1 cellular context compared by ENCODE assay signal in the genomic region with DNA sequence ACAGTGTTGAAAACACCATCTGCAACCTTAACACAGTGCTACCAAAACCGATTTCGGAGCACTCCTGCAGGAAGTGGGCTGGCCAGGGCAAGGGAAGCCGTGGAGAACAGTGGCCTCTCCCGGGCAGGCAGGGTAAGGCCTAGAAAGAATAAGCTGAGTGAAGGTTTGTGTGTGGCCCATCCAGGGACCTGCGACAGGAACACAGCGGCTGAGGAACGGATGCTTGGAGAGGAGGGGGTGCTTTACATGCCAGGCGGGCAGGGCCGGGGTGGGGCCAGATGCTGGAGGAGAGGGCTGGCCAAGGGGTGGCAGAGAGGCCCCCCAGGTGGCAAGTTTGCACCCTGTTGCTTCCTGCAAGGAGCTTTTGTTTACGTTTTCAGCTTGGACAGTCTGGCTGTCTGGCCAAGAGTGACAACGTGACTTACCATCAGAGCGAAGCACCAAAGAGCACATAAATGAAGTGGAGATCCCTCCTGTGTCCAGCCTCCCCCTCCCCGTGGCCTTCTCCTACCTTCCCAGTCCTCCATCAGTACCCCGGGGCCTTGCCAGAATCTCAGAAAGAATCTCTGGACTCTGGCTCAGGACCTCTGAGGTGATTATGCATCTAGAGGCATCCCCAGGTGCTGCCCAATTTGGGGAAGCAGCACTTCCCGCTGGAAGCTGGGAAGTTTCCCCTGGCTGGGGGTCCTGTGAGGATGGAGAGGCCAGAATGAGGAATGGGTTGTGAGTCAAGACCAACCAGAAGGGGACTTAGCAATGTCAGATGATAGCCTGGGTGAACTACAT.
TF ChIP-seq lines count a peak whose summit lies in the region.

No MANE protein-coding gene starts in this region.

TF ChIP-seq in HepG2, 621 proteins besides CTCF, POLR2A, EP300 and RAD21 (continued from another document and continues in another):
- TF ChIP-seq FOXA1 (IDR thresholded peaks at IDR 0.05) (no peak), FOXA1 (CRISPR knock-in tag; IDR thresholded peaks at IDR 0.05) (no peak), ZKSCAN1 (IDR thresholded peaks at IDR 0.05; ENCODE audit: low read length) (no peak), GABPB1 (CRISPR knock-in tag; IDR thresholded peaks at IDR 0.05) (peak; percentile 47), FOXM1 (CRISPR knock-in tag; IDR thresholded peaks at IDR 0.05) (no peak), NFKB2 (CRISPR knock-in tag; IDR thresholded peaks at IDR 0.05; ENCODE audit: borderline replicate concordance) (no peak), ZNF780A (CRISPR knock-in tag; IDR thresholded peaks at IDR 0.05) (no peak), ZBTB38 (CRISPR knock-in tag; IDR thresholded peaks at IDR 0.05) (no peak), KDM4B (CRISPR knock-in tag; IDR thresholded peaks at IDR 0.05) (0 out of 2 replicates have a peak, but pooled peaks have one; percentile 12), CBFB (CRISPR knock-in tag; IDR thresholded peaks at IDR 0.05) (no peak), SMAD3 (CRISPR knock-in tag; IDR thresholded peaks at IDR 0.05) (no peak), NFIB (CRISPR knock-in tag; IDR thresholded peaks at IDR 0.05; ENCODE audit: borderline replicate concordance) (no peak), AGO1 (IDR thresholded peaks at IDR 0.05; ENCODE audit: low read depth, low read length, poor library complexity, severe bottlenecking) (no peak), FOXA3 (CRISPR knock-in tag; IDR thresholded peaks at IDR 0.05) (0 out of 2 replicates have a peak, but pooled peaks have one; percentile 40), MEIS1 (CRISPR knock-in tag; IDR thresholded peaks at IDR 0.05; ENCODE audit: borderline replicate concordance) (no peak), ZNF552 (CRISPR knock-in tag; IDR thresholded peaks at IDR 0.05; ENCODE audit: borderline replicate concordance) (no peak), ZNF605 (CRISPR knock-in tag; IDR thresholded peaks at IDR 0.05) (no peak), SALL2 (CRISPR knock-in tag; IDR thresholded peaks at IDR 0.05) (no peak), FOXK2 (IDR thresholded peaks at IDR 0.05) (no peak), ZKSCAN5 (CRISPR knock-in tag; IDR thresholded peaks at IDR 0.05) (no peak), RXRB (CRISPR knock-in tag; IDR thresholded peaks at IDR 0.05; ENCODE audit: borderline replicate concordance) (peak; percentile 24; the same call in 1 of the 2 replicates), KAT8 (CRISPR knock-in tag; IDR thresholded peaks at IDR 0.05) (no peak)
- TF ChIP-seq, protein P1, sequence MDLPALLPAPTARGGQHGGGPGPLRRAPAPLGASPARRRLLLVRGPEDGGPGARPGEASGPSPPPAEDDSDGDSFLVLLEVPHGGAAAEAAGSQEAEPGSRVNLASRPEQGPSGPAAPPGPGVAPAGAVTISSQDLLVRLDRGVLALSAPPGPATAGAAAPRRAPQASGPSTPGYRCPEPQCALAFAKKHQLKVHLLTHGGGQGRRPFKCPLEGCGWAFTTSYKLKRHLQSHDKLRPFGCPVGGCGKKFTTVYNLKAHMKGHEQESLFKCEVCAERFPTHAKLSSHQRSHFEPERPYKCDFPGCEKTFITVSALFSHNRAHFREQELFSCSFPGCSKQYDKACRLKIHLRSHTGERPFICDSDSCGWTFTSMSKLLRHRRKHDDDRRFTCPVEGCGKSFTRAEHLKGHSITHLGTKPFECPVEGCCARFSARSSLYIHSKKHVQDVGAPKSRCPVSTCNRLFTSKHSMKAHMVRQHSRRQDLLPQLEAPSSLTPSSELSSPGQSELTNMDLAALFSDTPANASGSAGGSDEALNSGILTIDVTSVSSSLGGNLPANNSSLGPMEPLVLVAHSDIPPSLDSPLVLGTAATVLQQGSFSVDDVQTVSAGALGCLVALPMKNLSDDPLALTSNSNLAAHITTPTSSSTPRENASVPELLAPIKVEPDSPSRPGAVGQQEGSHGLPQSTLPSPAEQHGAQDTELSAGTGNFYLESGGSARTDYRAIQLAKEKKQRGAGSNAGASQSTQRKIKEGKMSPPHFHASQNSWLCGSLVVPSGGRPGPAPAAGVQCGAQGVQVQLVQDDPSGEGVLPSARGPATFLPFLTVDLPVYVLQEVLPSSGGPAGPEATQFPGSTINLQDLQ (CRISPR knock-in tag; IDR thresholded peaks at IDR 0.05) = no peak
- TF ChIP-seq, protein P2, sequence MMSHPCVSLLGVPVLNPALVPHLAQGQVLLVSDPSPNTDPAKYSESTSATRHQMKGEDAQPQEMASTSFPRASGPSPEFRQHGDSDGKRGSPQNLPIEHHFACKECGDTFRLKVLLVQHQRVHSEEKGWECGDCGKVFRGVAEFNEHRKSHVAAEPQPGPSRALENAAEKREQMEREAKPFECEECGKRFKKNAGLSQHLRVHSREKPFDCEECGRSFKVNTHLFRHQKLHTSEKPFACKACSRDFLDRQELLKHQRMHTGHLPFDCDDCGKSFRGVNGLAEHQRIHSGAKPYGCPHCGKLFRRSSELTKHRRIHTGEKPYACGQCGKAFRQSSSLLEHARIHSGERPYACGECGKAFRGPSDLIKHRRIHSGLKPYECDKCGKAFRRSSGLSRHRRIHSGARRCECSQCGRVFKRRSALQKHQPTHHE (CRISPR knock-in tag; IDR thresholded peaks at IDR 0.05; ENCODE audit: borderline replicate concordance) = no peak
- TF ChIP-seq, protein P3, sequence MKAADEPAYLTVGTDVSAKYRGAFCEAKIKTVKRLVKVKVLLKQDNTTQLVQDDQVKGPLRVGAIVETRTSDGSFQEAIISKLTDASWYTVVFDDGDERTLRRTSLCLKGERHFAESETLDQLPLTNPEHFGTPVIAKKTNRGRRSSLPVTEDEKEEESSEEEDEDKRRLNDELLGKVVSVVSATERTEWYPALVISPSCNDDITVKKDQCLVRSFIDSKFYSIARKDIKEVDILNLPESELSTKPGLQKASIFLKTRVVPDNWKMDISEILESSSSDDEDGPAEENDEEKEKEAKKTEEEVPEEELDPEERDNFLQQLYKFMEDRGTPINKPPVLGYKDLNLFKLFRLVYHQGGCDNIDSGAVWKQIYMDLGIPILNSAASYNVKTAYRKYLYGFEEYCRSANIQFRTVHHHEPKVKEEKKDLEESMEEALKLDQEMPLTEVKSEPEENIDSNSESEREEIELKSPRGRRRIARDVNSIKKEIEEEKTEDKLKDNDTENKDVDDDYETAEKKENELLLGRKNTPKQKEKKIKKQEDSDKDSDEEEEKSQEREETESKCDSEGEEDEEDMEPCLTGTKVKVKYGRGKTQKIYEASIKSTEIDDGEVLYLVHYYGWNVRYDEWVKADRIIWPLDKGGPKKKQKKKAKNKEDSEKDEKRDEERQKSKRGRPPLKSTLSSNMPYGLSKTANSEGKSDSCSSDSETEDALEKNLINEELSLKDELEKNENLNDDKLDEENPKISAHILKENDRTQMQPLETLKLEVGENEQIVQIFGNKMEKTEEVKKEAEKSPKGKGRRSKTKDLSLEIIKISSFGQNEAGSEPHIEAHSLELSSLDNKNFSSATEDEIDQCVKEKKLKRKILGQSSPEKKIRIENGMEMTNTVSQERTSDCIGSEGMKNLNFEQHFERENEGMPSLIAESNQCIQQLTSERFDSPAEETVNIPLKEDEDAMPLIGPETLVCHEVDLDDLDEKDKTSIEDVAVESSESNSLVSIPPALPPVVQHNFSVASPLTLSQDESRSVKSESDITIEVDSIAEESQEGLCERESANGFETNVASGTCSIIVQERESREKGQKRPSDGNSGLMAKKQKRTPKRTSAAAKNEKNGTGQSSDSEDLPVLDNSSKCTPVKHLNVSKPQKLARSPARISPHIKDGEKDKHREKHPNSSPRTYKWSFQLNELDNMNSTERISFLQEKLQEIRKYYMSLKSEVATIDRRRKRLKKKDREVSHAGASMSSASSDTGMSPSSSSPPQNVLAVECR (CRISPR knock-in tag; IDR thresholded peaks at IDR 0.05; ENCODE audit: borderline replicate concordance) = no peak
- TF ChIP-seq, protein P4, sequence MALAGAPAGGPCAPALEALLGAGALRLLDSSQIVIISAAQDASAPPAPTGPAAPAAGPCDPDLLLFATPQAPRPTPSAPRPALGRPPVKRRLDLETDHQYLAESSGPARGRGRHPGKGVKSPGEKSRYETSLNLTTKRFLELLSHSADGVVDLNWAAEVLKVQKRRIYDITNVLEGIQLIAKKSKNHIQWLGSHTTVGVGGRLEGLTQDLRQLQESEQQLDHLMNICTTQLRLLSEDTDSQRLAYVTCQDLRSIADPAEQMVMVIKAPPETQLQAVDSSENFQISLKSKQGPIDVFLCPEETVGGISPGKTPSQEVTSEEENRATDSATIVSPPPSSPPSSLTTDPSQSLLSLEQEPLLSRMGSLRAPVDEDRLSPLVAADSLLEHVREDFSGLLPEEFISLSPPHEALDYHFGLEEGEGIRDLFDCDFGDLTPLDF (CRISPR knock-in tag; IDR thresholded peaks at IDR 0.05) = no peak
- TF ChIP-seq, protein P5, sequence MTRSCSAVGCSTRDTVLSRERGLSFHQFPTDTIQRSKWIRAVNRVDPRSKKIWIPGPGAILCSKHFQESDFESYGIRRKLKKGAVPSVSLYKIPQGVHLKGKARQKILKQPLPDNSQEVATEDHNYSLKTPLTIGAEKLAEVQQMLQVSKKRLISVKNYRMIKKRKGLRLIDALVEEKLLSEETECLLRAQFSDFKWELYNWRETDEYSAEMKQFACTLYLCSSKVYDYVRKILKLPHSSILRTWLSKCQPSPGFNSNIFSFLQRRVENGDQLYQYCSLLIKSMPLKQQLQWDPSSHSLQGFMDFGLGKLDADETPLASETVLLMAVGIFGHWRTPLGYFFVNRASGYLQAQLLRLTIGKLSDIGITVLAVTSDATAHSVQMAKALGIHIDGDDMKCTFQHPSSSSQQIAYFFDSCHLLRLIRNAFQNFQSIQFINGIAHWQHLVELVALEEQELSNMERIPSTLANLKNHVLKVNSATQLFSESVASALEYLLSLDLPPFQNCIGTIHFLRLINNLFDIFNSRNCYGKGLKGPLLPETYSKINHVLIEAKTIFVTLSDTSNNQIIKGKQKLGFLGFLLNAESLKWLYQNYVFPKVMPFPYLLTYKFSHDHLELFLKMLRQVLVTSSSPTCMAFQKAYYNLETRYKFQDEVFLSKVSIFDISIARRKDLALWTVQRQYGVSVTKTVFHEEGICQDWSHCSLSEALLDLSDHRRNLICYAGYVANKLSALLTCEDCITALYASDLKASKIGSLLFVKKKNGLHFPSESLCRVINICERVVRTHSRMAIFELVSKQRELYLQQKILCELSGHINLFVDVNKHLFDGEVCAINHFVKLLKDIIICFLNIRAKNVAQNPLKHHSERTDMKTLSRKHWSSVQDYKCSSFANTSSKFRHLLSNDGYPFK (CRISPR knock-in tag; IDR thresholded peaks at IDR 0.05; ENCODE audit: borderline replicate concordance) = no peak
- TF ChIP-seq, protein P6, sequence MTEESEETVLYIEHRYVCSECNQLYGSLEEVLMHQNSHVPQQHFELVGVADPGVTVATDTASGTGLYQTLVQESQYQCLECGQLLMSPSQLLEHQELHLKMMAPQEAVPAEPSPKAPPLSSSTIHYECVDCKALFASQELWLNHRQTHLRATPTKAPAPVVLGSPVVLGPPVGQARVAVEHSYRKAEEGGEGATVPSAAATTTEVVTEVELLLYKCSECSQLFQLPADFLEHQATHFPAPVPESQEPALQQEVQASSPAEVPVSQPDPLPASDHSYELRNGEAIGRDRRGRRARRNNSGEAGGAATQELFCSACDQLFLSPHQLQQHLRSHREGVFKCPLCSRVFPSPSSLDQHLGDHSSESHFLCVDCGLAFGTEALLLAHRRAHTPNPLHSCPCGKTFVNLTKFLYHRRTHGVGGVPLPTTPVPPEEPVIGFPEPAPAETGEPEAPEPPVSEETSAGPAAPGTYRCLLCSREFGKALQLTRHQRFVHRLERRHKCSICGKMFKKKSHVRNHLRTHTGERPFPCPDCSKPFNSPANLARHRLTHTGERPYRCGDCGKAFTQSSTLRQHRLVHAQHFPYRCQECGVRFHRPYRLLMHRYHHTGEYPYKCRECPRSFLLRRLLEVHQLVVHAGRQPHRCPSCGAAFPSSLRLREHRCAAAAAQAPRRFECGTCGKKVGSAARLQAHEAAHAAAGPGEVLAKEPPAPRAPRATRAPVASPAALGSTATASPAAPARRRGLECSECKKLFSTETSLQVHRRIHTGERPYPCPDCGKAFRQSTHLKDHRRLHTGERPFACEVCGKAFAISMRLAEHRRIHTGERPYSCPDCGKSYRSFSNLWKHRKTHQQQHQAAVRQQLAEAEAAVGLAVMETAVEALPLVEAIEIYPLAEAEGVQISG (CRISPR knock-in tag; IDR thresholded peaks at IDR 0.05) = peak; percentile 27; the same call in 1 of the 2 replicates
- TF ChIP-seq, protein P7, sequence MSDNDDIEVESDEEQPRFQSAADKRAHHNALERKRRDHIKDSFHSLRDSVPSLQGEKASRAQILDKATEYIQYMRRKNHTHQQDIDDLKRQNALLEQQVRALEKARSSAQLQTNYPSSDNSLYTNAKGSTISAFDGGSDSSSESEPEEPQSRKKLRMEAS (IDR thresholded peaks at IDR 0.05) = 0 out of 2 replicates have a peak, but pooled peaks have one; percentile 35
- TF ChIP-seq, protein P8, sequence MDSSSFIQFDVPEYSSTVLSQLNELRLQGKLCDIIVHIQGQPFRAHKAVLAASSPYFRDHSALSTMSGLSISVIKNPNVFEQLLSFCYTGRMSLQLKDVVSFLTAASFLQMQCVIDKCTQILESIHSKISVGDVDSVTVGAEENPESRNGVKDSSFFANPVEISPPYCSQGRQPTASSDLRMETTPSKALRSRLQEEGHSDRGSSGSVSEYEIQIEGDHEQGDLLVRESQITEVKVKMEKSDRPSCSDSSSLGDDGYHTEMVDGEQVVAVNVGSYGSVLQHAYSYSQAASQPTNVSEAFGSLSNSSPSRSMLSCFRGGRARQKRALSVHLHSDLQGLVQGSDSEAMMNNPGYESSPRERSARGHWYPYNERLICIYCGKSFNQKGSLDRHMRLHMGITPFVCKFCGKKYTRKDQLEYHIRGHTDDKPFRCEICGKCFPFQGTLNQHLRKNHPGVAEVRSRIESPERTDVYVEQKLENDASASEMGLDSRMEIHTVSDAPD (CRISPR knock-in tag; IDR thresholded peaks at IDR 0.05) = no peak
- TF ChIP-seq, protein P9, sequence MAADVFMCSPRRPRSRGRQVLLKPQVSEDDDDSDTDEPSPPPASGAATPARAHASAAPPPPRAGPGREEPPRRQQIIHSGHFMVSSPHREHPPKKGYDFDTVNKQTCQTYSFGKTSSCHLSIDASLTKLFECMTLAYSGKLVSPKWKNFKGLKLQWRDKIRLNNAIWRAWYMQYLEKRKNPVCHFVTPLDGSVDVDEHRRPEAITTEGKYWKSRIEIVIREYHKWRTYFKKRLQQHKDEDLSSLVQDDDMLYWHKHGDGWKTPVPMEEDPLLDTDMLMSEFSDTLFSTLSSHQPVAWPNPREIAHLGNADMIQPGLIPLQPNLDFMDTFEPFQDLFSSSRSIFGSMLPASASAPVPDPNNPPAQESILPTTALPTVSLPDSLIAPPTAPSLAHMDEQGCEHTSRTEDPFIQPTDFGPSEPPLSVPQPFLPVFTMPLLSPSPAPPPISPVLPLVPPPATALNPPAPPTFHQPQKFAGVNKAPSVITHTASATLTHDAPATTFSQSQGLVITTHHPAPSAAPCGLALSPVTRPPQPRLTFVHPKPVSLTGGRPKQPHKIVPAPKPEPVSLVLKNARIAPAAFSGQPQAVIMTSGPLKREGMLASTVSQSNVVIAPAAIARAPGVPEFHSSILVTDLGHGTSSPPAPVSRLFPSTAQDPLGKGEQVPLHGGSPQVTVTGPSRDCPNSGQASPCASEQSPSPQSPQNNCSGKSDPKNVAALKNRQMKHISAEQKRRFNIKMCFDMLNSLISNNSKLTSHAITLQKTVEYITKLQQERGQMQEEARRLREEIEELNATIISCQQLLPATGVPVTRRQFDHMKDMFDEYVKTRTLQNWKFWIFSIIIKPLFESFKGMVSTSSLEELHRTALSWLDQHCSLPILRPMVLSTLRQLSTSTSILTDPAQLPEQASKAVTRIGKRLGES (CRISPR knock-in tag; IDR thresholded peaks at IDR 0.05; ENCODE audit: borderline replicate concordance) = no peak
- TF ChIP-seq, protein P10, sequence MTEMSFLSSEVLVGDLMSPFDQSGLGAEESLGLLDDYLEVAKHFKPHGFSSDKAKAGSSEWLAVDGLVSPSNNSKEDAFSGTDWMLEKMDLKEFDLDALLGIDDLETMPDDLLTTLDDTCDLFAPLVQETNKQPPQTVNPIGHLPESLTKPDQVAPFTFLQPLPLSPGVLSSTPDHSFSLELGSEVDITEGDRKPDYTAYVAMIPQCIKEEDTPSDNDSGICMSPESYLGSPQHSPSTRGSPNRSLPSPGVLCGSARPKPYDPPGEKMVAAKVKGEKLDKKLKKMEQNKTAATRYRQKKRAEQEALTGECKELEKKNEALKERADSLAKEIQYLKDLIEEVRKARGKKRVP (CRISPR knock-in tag; IDR thresholded peaks at IDR 0.05) = no peak
